ENCODE assay signal across 25 cellular contexts in the genomic region with DNA sequence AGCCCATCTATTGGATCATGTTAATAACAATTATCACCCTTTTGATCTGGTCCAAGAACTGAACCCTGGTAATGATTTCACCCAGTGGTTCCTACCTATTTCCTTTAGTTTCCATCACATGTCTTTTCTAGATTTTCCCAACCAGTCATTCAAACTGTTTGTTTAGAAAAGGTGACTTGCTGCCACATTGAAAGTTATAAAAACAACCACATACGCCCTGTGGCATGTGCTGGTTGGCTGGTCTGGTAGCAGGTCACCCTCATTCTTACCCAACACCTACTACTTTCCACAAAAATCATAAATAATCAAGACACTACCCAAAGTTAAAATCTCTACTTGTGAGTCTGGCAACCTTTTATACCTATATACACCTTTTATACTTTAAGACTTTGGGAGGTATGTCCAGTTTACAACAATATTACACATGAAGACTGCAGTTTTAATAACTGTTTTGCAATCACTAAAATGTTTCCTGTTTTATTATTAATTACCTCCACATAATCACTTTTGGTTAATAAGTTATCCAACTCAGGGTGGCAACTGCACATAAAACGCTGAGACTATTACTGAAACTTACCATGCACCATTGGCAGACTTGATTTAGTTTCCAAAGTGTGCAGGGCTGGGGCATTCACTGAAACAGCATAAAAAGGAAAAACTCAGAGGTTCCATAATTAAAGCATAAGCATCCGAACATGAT. TPM values are rescaled to one million over a fixed set of nuclear protein-coding genes. Genes with fewer than 3 reads are reported as not detected.
DNase-seq lines count a peak whose midpoint lies in the region; ATAC-seq, FAIRE-seq and TF ChIP-seq lines count a peak whose summit lies in the region.
"Had no signal": no experiment of that assay in that cellular context is flagged by ENCODE, and none has a peak within 500 bp of the region (broad histone marks: within the 10 kb centered on the region; RNA-seq: fewer than 3 reads in every experiment).

No MANE protein-coding gene starts in this region.

- peak overlapping the region; percentile 76 to 92; a peak in 5 of 6 replicates for H3K27ac ChIP-seq in A549
- H3K27ac ChIP-seq in pancreas: peak overlapping the region in 2 of 4 donors; percentile 82 to 85
- H3K27ac ChIP-seq: BLaER1 treated with 17β-estradiol and CSF1 and Interleukin-3, amounts not matched to agents 10 nM and 100 nM; SJSA1 had no signal

- DNase-seq in A549 (ENCODE audit: low read depth in 1 of 2, low spot score in 1 of 2): no peak
- peak; percentile 85 for DNase-seq in HT-29 (ENCODE audit: low spot score)
- peak; percentile 92 for DNase-seq in epithelial cell of proximal tubule (ENCODE audit: low read depth)
- DNase-seq in pancreas: no peak
- no peak for DNase-seq in activated effector memory CD4-positive, alpha-beta T cell treated with anti-CD3 and anti-CD28 coated beads, Interleukin-2, amount 50 U/mL, for 16 hours
- no peak for DNase-seq in left lobe of liver (ENCODE audit: low spot score)
- DNase-seq: AML-193; CD4-positive, alpha-beta T cell; HCEC 1CT; NCI-H1092 treated with DMSO at 0.1 percent for 48 hours; NCI-H1436; NCI-H187; NCI-H2081 treated with DMSO at 0.1 percent for 48 hours; NCI-H2171 treated with DMSO at 0.1 percent for 48 hours; NCI-H446; NCI-H524 treated with DMSO at 0.1 percent for 48 hours; NCI-H774 had no signal

- H3K4me1 ChIP-seq in A549 (peaks cover 64% of the 10 kb centered on the region), pancreas (peaks cover 7 to 33% (median 25%) of the 10 kb centered on the region in 3 donors)
- H3K4me1 ChIP-seq: BLaER1 treated with 17β-estradiol and CSF1 and Interleukin-3, amounts not matched to agents 10 nM and 100 nM; SJSA1 had no signal

- 58% methylated on average over 3 of the region's 3 CpGs for WGBS in A549 (ENCODE audit: missing lambda C conversion rate)
- 58 to 64% methylated on average over 3 of the region's 3 CpGs for WGBS in pancreas, 2 donors

- TF ChIP-seq CTCF in A549 (IDR thresholded peaks at IDR 0.05) (no peak), epithelial cell of proximal tubule (conservative IDR thresholded peaks at IDR 0.05; ENCODE audit: low read depth, low read length) (no peak), pancreas (IDR thresholded peaks at IDR 0.05) (no peak)

- POLR2A ChIA-PET in A549 (lab: Yijun Ruan, JAX): no interaction called here

- peaks cover 0 to 2% (median 0%) of the 10 kb centered on the region in 3 donors for H3K36me3 ChIP-seq in pancreas
- H3K36me3 ChIP-seq: BLaER1 treated with 17β-estradiol and CSF1 and Interleukin-3, amounts not matched to agents 10 nM and 100 nM had no signal

- no peaks in the 10 kb centered on the region for H3K27me3 ChIP-seq in pancreas
- H3K27me3 ChIP-seq: BLaER1 treated with 17β-estradiol and CSF1 and Interleukin-3, amounts not matched to agents 10 nM and 100 nM; SJSA1 had no signal

- intact Hi-C loops in pancreas (cut with DNase I): no loop called here

- CTCF ChIA-PET in A549 (lab: Yijun Ruan, JAX): no interaction called here

- H3K9me3 ChIP-seq in A549 (no peaks in the 10 kb centered on the region), pancreas (no peaks in the 10 kb centered on the region)
- H3K9me3 ChIP-seq: BLaER1 treated with 17β-estradiol and CSF1 and Interleukin-3, amounts not matched to agents 10 nM and 100 nM; SJSA1 had no signal

- FAIRE-seq in A549 (lab: Jason Lieb, UNC) (no peak), pancreas (lab: Jason Lieb, UNC) (no peak)
- FAIRE-seq: G401.6, H1 had no signal

- H3K4me2 ChIP-seq in A549: peak overlapping the region; percentile 79; the same call in 1 of the 3 replicates
- H3K4me2 ChIP-seq: BLaER1 treated with 17β-estradiol and CSF1 and Interleukin-3, amounts not matched to agents 10 nM and 100 nM had no signal

- ATAC-seq in A549 (no peak), pancreas (peak; percentile 33 to 47 (median 42)), left lobe of liver (no peak), GM21737 (IDR thresholded peaks at IDR 0.05; ENCODE audit: unreplicated experiment) (no peak)
- ATAC-seq: Right ventricle myocardium inferior had no signal

- no peak for TF ChIP-seq EP300 in A549 (IDR thresholded peaks at IDR 0.05)

- no peak for TF ChIP-seq POLR2A in A549 (IDR thresholded peaks at IDR 0.05; ENCODE audit: low read length)

- TF ChIP-seq RAD21 in A549 (conservative IDR thresholded peaks at IDR 0.05 in 1 of 2, IDR thresholded peaks at IDR 0.05 in 1 of 2): no peak

- H3K4me3 ChIP-seq in A549 (no peak overlapping the region), epithelial cell of proximal tubule (ENCODE audit: low read depth, low read length) (no peak overlapping the region), pancreas (no peak overlapping the region)
- H3K4me3 ChIP-seq: BLaER1 treated with 17β-estradiol and CSF1 and Interleukin-3, amounts not matched to agents 10 nM and 100 nM; SJSA1 had no signal

TF ChIP-seq in A549, 52 proteins besides CTCF, POLR2A, EP300 and RAD21:
- TF ChIP-seq CHD4 (IDR thresholded peaks at IDR 0.05; ENCODE audit: borderline replicate concordance): no peak
- TF ChIP-seq MAZ (IDR thresholded peaks at IDR 0.05; ENCODE audit: borderline replicate concordance, low read depth, low read length): no peak
- TF ChIP-seq RCOR1 (IDR thresholded peaks at IDR 0.05; ENCODE audit: low read depth, low read length): no peak

RNA-seq across cellular contexts. Expression of a gene that starts 38.9 kb away (rescaled TPM):
- polyA plus RNA-seq in A549 (2011; rRNA removed) (14.8 and 17.1 TPM in 2 replicates), A549 (2017; fragmentation: RNase III; extraction: RNeasy Plus Mini Kit Qiagen cat#74134 plus additional on column Dnase treatment) (11.5 to 12.9 TPM (median 12.7 TPM) in 3 replicates), pancreas (10 to 100 TPM; 16.7 to 36.5 TPM)
- 6.6 and 10.1 TPM in 2 replicates for polyA plus RNA-seq in A549 (2012; cell fraction: cytosol; rRNA removed)
- polyA plus RNA-seq in A549 (2012; cell fraction: nucleus; rRNA removed): 16.2 and 17.8 TPM in 2 replicates
- polyA minus RNA-seq in A549 (2011; rRNA and poly(A)+ RNA removed): 9.5 and 13.0 TPM in 2 replicates
- total RNA-seq in HT-29 (2014; rRNA removed; shearing (Covaris generic)): not detected in 2 replicates
- total RNA-seq in epithelial cell of proximal tubule (16.7 and 18.3 TPM in 2 replicates), pancreas (10 to 100 TPM; 14.5 to 23.5 (median 20.6) TPM), left lobe of liver (1.2 TPM)
- total RNA-seq: CD4-positive, alpha-beta T cell had no signal

RNA-seq across cellular contexts. Expression of a gene that starts 53.1 kb away (rescaled TPM):
- polyA plus RNA-seq in A549 (2011; rRNA removed): 0.95 and 0.96 TPM in 2 replicates
- polyA plus RNA-seq in A549 (2012; cell fraction: cytosol; rRNA removed): 0.17 and 0.23 TPM in 2 replicates
- polyA plus RNA-seq in A549 (2012; cell fraction: nucleus; rRNA removed): 0.06 TPM in 1 of 2 replicates, not detected in the other
- 0.12 to 0.18 TPM in 2 of 3 replicates, not detected in the other for polyA plus RNA-seq in A549 (2017; fragmentation: RNase III; extraction: RNeasy Plus Mini Kit Qiagen cat#74134 plus additional on column Dnase treatment)
- 0.39 TPM in 1 of 2 replicates, not detected in the other for polyA minus RNA-seq in A549 (2011; rRNA and poly(A)+ RNA removed)
- not detected in 2 replicates for total RNA-seq in HT-29 (2014; rRNA removed; shearing (Covaris generic))
- total RNA-seq in epithelial cell of proximal tubule: 24.3 and 65.2 TPM in 2 replicates
- total RNA-seq in pancreas: 100 to 1,000 TPM in 2 of 6 donors, 10 to 100 TPM in 4; 83.8 to 174 (median 96.2) TPM
- polyA plus RNA-seq in pancreas: 100 to 1,000 TPM in 1 of 2 donors, 10 to 100 TPM in 1; 96.5 to 258 TPM
- total RNA-seq in left lobe of liver: 2.6 TPM
- total RNA-seq: A172; CD4-positive, alpha-beta T cell; RPMI7951; SJSA1 had no signal

Comparison
In these comparisons a context has a peak if more than half of its experiments do, and no peak if none do; other contexts are left out.
1. ATAC-seq: peak in pancreas (4 of 4); none in A549 (0 of 2), left lobe of liver (single experiment) and GM21737 (single experiment).
2. DNase-seq: peak in HT-29 (single experiment) and epithelial cell of proximal tubule (single experiment); none in A549 (0 of 2), pancreas (0 of 6), activated effector memory CD4-positive, alpha-beta T cell treated with anti-CD3 and anti-CD28 coated beads, Interleukin-2, amount 50 U/mL, for 16 hours (single experiment) and left lobe of liver (single experiment).